Comparison of ENCODE assay signal across 8 cellular contexts in genomic region chr4:38664704-38665401, GRCh38.
A peak's percentile ranks its signal among the peaks of the same experiment; 100 is the strongest.
DNase-seq lines count a peak whose midpoint lies in the region; ATAC-seq and TF ChIP-seq lines count a peak whose summit lies in the region.

No MANE protein-coding gene starts in this region.

- no peaks in the 10 kb centered on the region for H3K36me3 ChIP-seq in OCI-LY3 (replicated peaks; ENCODE audit: low read depth, low read length)

- H3K4me2 ChIP-seq in OCI-LY3 (ENCODE audit: low read length), result peak overlapping the region; percentile 70

- peaks cover 8% of the 10 kb centered on the region for H3K4me1 ChIP-seq in OCI-LY3 (ENCODE audit: low read length)

- peak overlapping the region; percentile 74 for H3K4me3 ChIP-seq in OCI-LY3 (ENCODE audit: low read length)

- intact Hi-C loops in head of caudate nucleus (cut with DNase I), result loop anchor here (5.0 to 10.0 kb wide), 2 partner anchors 53 to 980 kb away; partner anchors contain the start of gene RELL1

- H3K27me3 ChIP-seq in OCI-LY3 (ENCODE audit: low read depth, low read length), result peaks cover 75% of the 10 kb centered on the region

- no peaks in the 10 kb centered on the region for H3K9me3 ChIP-seq in OCI-LY3 (ENCODE audit: insufficient read depth, low read length)

- H3K27ac ChIP-seq in C4-2B (peak overlapping the region; percentile 99), OCI-LY3 (ENCODE audit: low read length) (no peak overlapping the region)

- TF ChIP-seq CTCF in C4-2B (conservative IDR thresholded peaks at IDR 0.05), result no peak
- no peak for TF ChIP-seq CTCF in OCI-LY3 (IDR thresholded peaks at IDR 0.05; ENCODE audit: low read depth, low read length)

- ATAC-seq in HG03025 (IDR thresholded peaks at IDR 0.05; ENCODE audit: low FRiP score, unreplicated experiment), result peak; percentile 2
- no peak for ATAC-seq in GM21526 (IDR thresholded peaks at IDR 0.05; ENCODE audit: low FRiP score, unreplicated experiment)

- H2AFZ ChIP-seq in OCI-LY3 (ENCODE audit: low read depth, low read length), result no peak overlapping the region

- peak; percentile 53 for DNase-seq in activated naive CD4-positive, alpha-beta T cell treated with anti-CD3 and anti-CD28 coated beads, Interleukin-2, amount 50 U/mL, for 16 hours
- DNase-seq in head of caudate nucleus (peak in 41 of 42 donors; percentile 25 to 82 (median 65)), nucleus accumbens (lab: John Stamatoyannopoulos, UW) (peak in 53 of 56 donors; percentile 12 to 88 (median 69)), 8988T (no peak)

- H4K20me1 ChIP-seq in OCI-LY3 (ENCODE audit: insufficient read depth, low read length), result no peaks in the 10 kb centered on the region

- H3K9ac ChIP-seq in OCI-LY3 (ENCODE audit: low read length), result peak overlapping the region; percentile 40; the same call in 1 of the 2 replicates

- H3K79me2 ChIP-seq in OCI-LY3 (ENCODE audit: low read length), result no peaks in the 10 kb centered on the region
